Comparison of ENCODE assay signal across 25 cellular contexts in genomic region chr6:90835584-90836212, GRCh38.
DNase-seq lines count a peak whose midpoint lies in the region; ATAC-seq and TF ChIP-seq lines count a peak whose summit lies in the region.
"Had no signal": no experiment of that assay in that cellular context is flagged by ENCODE, and none has a peak within 500 bp of the region (broad histone marks: within the 10 kb centered on the region; RNA-seq: fewer than 3 reads in every experiment).

No MANE protein-coding gene starts in this region.

- H3K4me2 ChIP-seq in hepatocyte: no peak overlapping the region

- TF ChIP-seq EP300 in transverse colon (IDR thresholded peaks at IDR 0.05; ENCODE audit: low read depth): no peak

- H3K4me1 ChIP-seq in hepatocyte (ENCODE audit: insufficient read depth): no peaks in the 10 kb centered on the region
- no peaks in the 10 kb centered on the region for H3K4me1 ChIP-seq in transverse colon
- H3K4me1 ChIP-seq: esophagus muscularis mucosa, lower lobe of right lung, psoas muscle, suprapubic skin had no signal

- intact Hi-C loops in transverse colon (cut with DNase I; ENCODE audit: low total_unique reads): no loop called here

- 47% methylated on average over 6 of the region's 6 CpGs for WGBS in hepatocyte (ENCODE audit: low lambda C conversion rate, missing lambda C conversion rate)
- WGBS in transverse colon (ENCODE audit: low coverage in 1 of 2), 2 donors: 53 to 61% methylated on average over 4 to 6 of the region's 6 CpGs

- H3K27me3 ChIP-seq in hepatocyte: no peaks in the 10 kb centered on the region
- no peaks in the 10 kb centered on the region for H3K27me3 ChIP-seq in transverse colon
- H3K27me3 ChIP-seq: esophagus muscularis mucosa, suprapubic skin had no signal

- no peaks in the 10 kb centered on the region for H3K79me2 ChIP-seq in hepatocyte

- no peak overlapping the region for H2AFZ ChIP-seq in hepatocyte

- TF ChIP-seq CTCF in hepatocyte (IDR thresholded peaks at IDR 0.05; ENCODE audit: poor library complexity): no peak
- TF ChIP-seq CTCF in transverse colon (IDR thresholded peaks at IDR 0.05): no peak

- no peaks in the 10 kb centered on the region for H3K9me3 ChIP-seq in hepatocyte (ENCODE audit: low read depth)
- no peaks in the 10 kb centered on the region for H3K9me3 ChIP-seq in transverse colon
- H3K9me3 ChIP-seq: esophagus muscularis mucosa, lower lobe of right lung, psoas muscle, suprapubic skin had no signal

- in situ Hi-C loops in transverse colon (cut with MboI; ENCODE audit: low pct_ligation_motif_present in 1 of 4, low pct_unique_long_range_greater_than_20kb in 1 of 4, low sequenced_read_pairs in 3 of 4): no loop called here

- peak; percentile 18 for DNase-seq in NCI-H345 (lab: John Stamatoyannopoulos, UW)
- DNase-seq in NCI-H345 treated with DMSO at 0.1 percent for 48 hours (lab: John Stamatoyannopoulos, UW; ENCODE audit: unreplicated experiment): no peak
- peak; percentile 14 to 50 for DNase-seq in NCI-H526 (lab: John Stamatoyannopoulos, UW)
- peak; percentile 36 for DNase-seq in hepatocyte (ENCODE audit: low spot score)
- DNase-seq in transverse colon: peak; percentile 17
- DNase-seq in superior temporal gyrus (ENCODE audit: extremely low spot score): no peak
- DNase-seq: activated CD4-positive, alpha-beta T cell treated with anti-CD3 and anti-CD28 coated beads, Interleukin-2, amount 10 ng/mL, durations not matched to agents 7 days and 5 days; aorta; CD4-positive, alpha-beta T cell; DMS79 treated with DMSO at 0.1 percent for 48 hours; endodermal cell; hypothalamus; KG1; lower lobe of right lung; NCI-H2171; OCI-M1; psoas muscle; stimulated activated CD4-positive, alpha-beta T cell treated with anti-CD3 and anti-CD28 coated beads, Interleukin-2, amount 100 ng/mL, for 24 hours; T-helper 9 cell had no signal

- H3K4me3 ChIP-seq in hepatocyte (no peak overlapping the region), transverse colon (no peak overlapping the region)
- H3K4me3 ChIP-seq: esophagus muscularis mucosa, lower lobe of right lung, psoas muscle, skin epidermis, suprapubic skin had no signal

- H3K27ac ChIP-seq in hepatocyte (no peak overlapping the region), transverse colon (no peak overlapping the region)
- H3K27ac ChIP-seq: esophagus muscularis mucosa, lower lobe of right lung, psoas muscle, skin epidermis, suprapubic skin had no signal

- H3K36me3 ChIP-seq in hepatocyte (replicated peaks; ENCODE audit: insufficient read depth, low read depth): no peaks in the 10 kb centered on the region
- H3K36me3 ChIP-seq in transverse colon: no peaks in the 10 kb centered on the region
- H3K36me3 ChIP-seq: esophagus muscularis mucosa, lower lobe of right lung, suprapubic skin had no signal

- TF ChIP-seq POLR2A in transverse colon (IDR thresholded peaks at IDR 0.05): no peak

- ATAC-seq in HG02870 (IDR thresholded peaks at IDR 0.05; ENCODE audit: unreplicated experiment): no peak
- no peak for ATAC-seq in HG03280 (IDR thresholded peaks at IDR 0.05; ENCODE audit: unreplicated experiment)
- ATAC-seq: activated naive CD4-positive, alpha-beta T cell treated with anti-CD3 and anti-CD28 coated beads, Interleukin-2, amount 50 U/mL, for 72 hours; lower lobe of right lung; psoas muscle had no signal

- no peaks in the 10 kb centered on the region for H3K9me2 ChIP-seq in hepatocyte (replicated peaks; ENCODE audit: insufficient read depth)

- no peaks in the 10 kb centered on the region for H4K20me1 ChIP-seq in hepatocyte (ENCODE audit: insufficient read depth, poor library complexity, severe bottlenecking)

Comparison
In these comparisons a context has a peak if more than half of its experiments do, and no peak if none do; other contexts are left out.
1. DNase-seq: peak in NCI-H345 (single experiment), NCI-H526 (2 of 2), hepatocyte (single experiment) and transverse colon (single experiment); none in NCI-H345 treated with DMSO at 0.1 percent for 48 hours (single experiment) and superior temporal gyrus (single experiment).